Comparison of ENCODE assay signal across 8 cellular contexts in the genomic region with DNA sequence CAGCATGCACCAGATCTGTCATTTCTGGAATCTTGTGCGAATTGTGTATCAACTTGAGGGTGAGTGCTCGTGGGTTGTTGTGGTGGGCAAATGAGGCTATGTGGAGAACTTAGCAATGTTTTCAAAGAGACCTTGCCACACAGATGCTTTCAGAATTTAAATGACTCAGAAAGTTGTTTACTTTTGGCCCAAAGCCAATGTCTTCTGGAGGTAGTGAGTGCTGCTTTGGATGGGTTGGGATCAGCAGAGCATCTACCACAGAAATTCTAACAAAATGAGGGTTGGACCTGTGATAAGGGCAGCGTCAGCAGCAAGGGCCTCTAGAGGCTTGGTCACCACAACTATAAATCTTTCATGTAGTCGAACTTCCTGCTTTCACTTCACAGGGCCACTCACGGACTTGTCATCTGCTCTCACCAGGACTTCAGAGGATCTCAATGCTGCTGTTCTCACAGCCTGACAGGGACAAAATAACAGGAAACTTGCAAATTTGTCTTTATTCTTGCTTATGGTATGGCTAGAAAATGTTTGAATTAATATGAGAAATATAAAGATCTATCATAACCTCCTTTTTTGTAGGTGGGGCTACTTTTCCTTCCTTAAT.
A peak's percentile ranks its signal among the peaks of the same experiment; 100 is the strongest.
DNase-seq lines count a peak whose midpoint lies in the region; ATAC-seq and TF ChIP-seq lines count a peak whose summit lies in the region.

No MANE protein-coding gene starts in this region.

- H3K36me3 ChIP-seq in parathyroid adenoma (ENCODE audit: control insufficient read depth, insufficient read depth, low read length): no peaks in the 10 kb centered on the region

- no peaks in the 10 kb centered on the region for H3K79me2 ChIP-seq in parathyroid adenoma

- peak; percentile 83 for ATAC-seq in GM19025 (IDR thresholded peaks at IDR 0.05; ENCODE audit: low read depth, unreplicated experiment)
- ATAC-seq in HG03060 (IDR thresholded peaks at IDR 0.05; ENCODE audit: low read depth, unreplicated experiment): peak; percentile 82

- H3K9ac ChIP-seq in parathyroid adenoma: no peak overlapping the region

- H3K4me3 ChIP-seq in choroid plexus epithelial cell (ENCODE audit: low read depth, low read length) (no peak overlapping the region), parathyroid adenoma (ENCODE audit: low read depth, low read length) (no peak overlapping the region)

- H3K27ac ChIP-seq in parathyroid adenoma: peak overlapping the region; percentile 1

- H3K4me2 ChIP-seq in parathyroid adenoma (ENCODE audit: low read length): peak overlapping the region; percentile 24

- no peaks in the 10 kb centered on the region for H3K27me3 ChIP-seq in parathyroid adenoma (ENCODE audit: control insufficient read depth, insufficient read depth, low read length)

- H3K9me3 ChIP-seq in parathyroid adenoma (ENCODE audit: control insufficient read depth, low read length): no peaks in the 10 kb centered on the region

- H3K4me1 ChIP-seq in parathyroid adenoma: peaks cover 28% of the 10 kb centered on the region

- peak; percentile 100 for DNase-seq in DMS79 (lab: John Stamatoyannopoulos, UW)
- DNase-seq in NCI-H510A treated with DMSO at 0.1 percent for 48 hours (lab: John Stamatoyannopoulos, UW): peak; percentile 81
- DNase-seq in choroid plexus epithelial cell (ENCODE audit: low read depth): peak; percentile 92
- no peak for DNase-seq in activated CD4-positive, CD25-positive, alpha-beta regulatory T cell (lab: John Stamatoyannopoulos, UW)
- no peak for DNase-seq in COR-L47 (lab: John Stamatoyannopoulos, UW)

- peak overlapping the region; percentile 67 for H2AFZ ChIP-seq in parathyroid adenoma

- TF ChIP-seq CTCF in choroid plexus epithelial cell (conservative IDR thresholded peaks at IDR 0.05; ENCODE audit: low read depth, low read length) (no peak), parathyroid adenoma (IDR thresholded peaks at IDR 0.05) (no peak)

Comparison
In these comparisons a context has a peak if more than half of its experiments do, and no peak if none do; other contexts are left out.
1. DNase-seq: peak in DMS79 (single experiment), NCI-H510A treated with DMSO at 0.1 percent for 48 hours (single experiment) and choroid plexus epithelial cell (single experiment); none in activated CD4-positive, CD25-positive, alpha-beta regulatory T cell (0 of 4) and COR-L47 (single experiment).